14 cellular contexts compared by ENCODE assay signal in genomic region chr2:112880696-112881095, GRCh38. TPM values are rescaled to one million over a fixed set of nuclear protein-coding genes. Genes with fewer than 3 reads are reported as not detected.
DNase-seq lines count a peak whose midpoint lies in the region; ATAC-seq and TF ChIP-seq lines count a peak whose summit lies in the region.
"Had no signal": no experiment of that assay in that cellular context is flagged by ENCODE, and none has a peak within 500 bp of the region (broad histone marks: within the 10 kb centered on the region; RNA-seq: fewer than 3 reads in every experiment).

No MANE protein-coding gene starts in this region.

- no peaks in the 10 kb centered on the region for H3K27me3 Mint-ChIP-seq in activated T-cell treated with anti-CD3 and anti-CD28 coated beads, Interleukin-2, amount 50 U/mL, for 24 hours

- CTCF ChIA-PET in PC-3 (lab: Charles Lee) = no interaction called here

- no peaks in the 10 kb centered on the region for H3K9me2 ChIP-seq in PC-3 (replicated peaks; ENCODE audit: low read length)

- no peaks in the 10 kb centered on the region for H4K20me1 ChIP-seq in PC-3 (ENCODE audit: low read length)

- no peaks in the 10 kb centered on the region for H3K27me3 ChIP-seq in PC-3 (ENCODE audit: low read length)
- H3K27me3 ChIP-seq in dorsolateral prefrontal cortex = no peaks in the 10 kb centered on the region
- H3K27me3 ChIP-seq in ovary = no peaks in the 10 kb centered on the region

- H3K36me3 Mint-ChIP-seq in activated T-cell treated with anti-CD3 and anti-CD28 coated beads, Interleukin-2, amount 50 U/mL, for 24 hours (ENCODE audit: low read depth) = no peaks in the 10 kb centered on the region

- POLR2A ChIA-PET in PC-3 (lab: Charles Lee; ENCODE audit: unreplicated experiment) = no interaction called here

- TF ChIP-seq CTCF in PC-3 (conservative IDR thresholded peaks at IDR 0.05; ENCODE audit: low read depth, low read length) = no peak
- TF ChIP-seq CTCF in dorsolateral prefrontal cortex (IDR thresholded peaks at IDR 0.05 in 54 of 56, conservative IDR thresholded peaks at IDR 0.05 in 2 of 56; ENCODE audit: low read depth in 1 of 56, partially characterized antibody in 56 of 56) = no peak
- TF ChIP-seq CTCF in ovary (IDR thresholded peaks at IDR 0.05) = no peak

- H3K27ac ChIP-seq in PC-3 (ENCODE audit: low read length) (peak overlapping the region; percentile 99), dorsolateral prefrontal cortex (peak overlapping the region in 58 of 59 donors; percentile 21 to 93 (median 81)), substantia nigra (ENCODE audit: low read depth, low read length, poor library complexity, severe bottlenecking) (peak overlapping the region; percentile 73), ovary (no peak overlapping the region)
- H3K27ac ChIP-seq: VCaP had no signal

- H3K36me3 ChIP-seq in PC-3 (ENCODE audit: low read depth, low read length) = no peaks in the 10 kb centered on the region
- no peaks in the 10 kb centered on the region for H3K36me3 ChIP-seq in ovary

- no peak for DNase-seq in activated T-cell treated with anti-CD3 and anti-CD28 coated beads, Interleukin-2, amount 50 U/mL, for 24 hours
- no peak for DNase-seq in activated T-cell treated with anti-CD3 and anti-CD28 coated beads, Interleukin-2, amount 50 U/mL, for 48 hours
- no peak for DNase-seq in PC-3
- no peak for DNase-seq in dorsolateral prefrontal cortex
- no peak for DNase-seq in substantia nigra (lab: John Stamatoyannopoulos, UW)
- DNase-seq in RPMI8226 = no peak
- DNase-seq in ovary = no peak
- DNase-seq: NCI-H187 treated with DMSO at 0.1 percent for 48 hours had no signal

- no peaks in the 10 kb centered on the region for H3K9me3 ChIP-seq in PC-3 (ENCODE audit: low read length)
- H3K9me3 ChIP-seq in ovary = no peaks in the 10 kb centered on the region

- intact Hi-C loops in PC-3 (cut with micrococcal nuclease) (loop anchor here (1.0 to 2.0 kb wide), 4 partner anchors 11 to 132 kb away; partner anchors contain the start of gene IL1B), dorsolateral prefrontal cortex (cut with DNase I) (loop anchor here in 1 of 2 donors (5.0 kb wide), 1 partner anchor 118 kb away; the partner anchor contains the start of gene CKAP2L), ovary (cut with DNase I) (no loop called here)

- TF ChIP-seq POLR2A in ovary (IDR thresholded peaks at IDR 0.05) = no peak

- no peaks in the 10 kb centered on the region for H3F3A ChIP-seq in PC-3 (ENCODE audit: low read length, unreplicated experiment)

- peak overlapping the region; percentile 54 for H3K4me2 ChIP-seq in PC-3 (ENCODE audit: low read length)

- BruUV-seq in PC-3 (replicated peaks; lab: Mats Ljungman, UMichigan) = no TSS peak

- H3K9ac ChIP-seq in PC-3 (ENCODE audit: low read length) = peak overlapping the region; percentile 85

- H3K79me2 ChIP-seq in PC-3 (ENCODE audit: low read length) = no peaks in the 10 kb centered on the region

- H3K4me3 ChIP-seq in PC-3 (ENCODE audit: low read length) = no peak overlapping the region
- H3K4me3 ChIP-seq in dorsolateral prefrontal cortex = no peak overlapping the region
- H3K4me3 ChIP-seq in ovary = no peak overlapping the region

- peak overlapping the region; percentile 51 for H3K27ac Mint-ChIP-seq in activated T-cell treated with anti-CD3 and anti-CD28 coated beads, Interleukin-2, amount 50 U/mL, for 24 hours

- H3K4me1 Mint-ChIP-seq in activated T-cell treated with anti-CD3 and anti-CD28 coated beads, Interleukin-2, amount 50 U/mL, for 24 hours (ENCODE audit: low read depth) = peaks cover 31% of the 10 kb centered on the region

- no peak overlapping the region for H3K4me3 Mint-ChIP-seq in activated T-cell treated with anti-CD3 and anti-CD28 coated beads, Interleukin-2, amount 50 U/mL, for 24 hours

- H3K9me3 Mint-ChIP-seq in activated T-cell treated with anti-CD3 and anti-CD28 coated beads, Interleukin-2, amount 50 U/mL, for 24 hours = no peaks in the 10 kb centered on the region

- no peak for TF ChIP-seq EP300 in ovary (IDR thresholded peaks at IDR 0.05)

- ATAC-seq in PC-3 (no peak), HG02970 (IDR thresholded peaks at IDR 0.05; ENCODE audit: low FRiP score, unreplicated experiment) (no peak)
- ATAC-seq: Panc1 had no signal

- 55 to 63% (median 58%) methylated on average over 7 of the region's 7 CpGs for WGBS in ovary, 3 donors

- no peak overlapping the region for H2AFZ ChIP-seq in PC-3 (ENCODE audit: low read length)

- H3K4me1 ChIP-seq in PC-3 (ENCODE audit: insufficient read depth, low read length) = peaks cover 52% of the 10 kb centered on the region
- no peaks in the 10 kb centered on the region for H3K4me1 ChIP-seq in ovary (ENCODE audit: insufficient read depth)

RNA-seq across cellular contexts. Expression of gene IL37, which starts 30.3 kb away (rescaled TPM):
- 1.6 and 2.6 TPM in 2 replicates for total RNA-seq in PC-3 (2014; rRNA removed)
- total RNA-seq in dorsolateral prefrontal cortex = not detected
- not detected for total RNA-seq in ovary
- not detected for polyA plus RNA-seq in ovary
- total RNA-seq: dermis microvascular lymphatic vessel endothelial cell, pulmonary artery endothelial cell, urinary bladder had no signal
- polyA plus RNA-seq: urinary bladder had no signal

RNA-seq across cellular contexts. Expression of gene IL1B, which starts 44.1 kb away (rescaled TPM):
- total RNA-seq in PC-3 (2014; rRNA removed) (48.4 and 67.5 TPM in 2 replicates), dorsolateral prefrontal cortex (10 to 100 TPM in 12 of 120 experiments, 1 to 10 TPM in 78, under 1 TPM in 22, not detected in 8; 0.35 to 43.9 (median 2.7) TPM), ovary (1 to 10 TPM in 6 of 7 donors, not detected in 1; 1.5 to 5.2 (median 2.3) TPM)
- polyA plus RNA-seq in ovary = 1 to 10 TPM in 1 of 2 donors, under 1 TPM in 1; 0.39 to 2.7 TPM
- total RNA-seq: dermis microvascular lymphatic vessel endothelial cell, pulmonary artery endothelial cell had no signal

Comparison
In these comparisons a context has a peak if more than half of its experiments do, and no peak if none do; other contexts are left out.
1. H3K27ac ChIP-seq: peak in PC-3 (single experiment), dorsolateral prefrontal cortex (58 of 59) and substantia nigra (single experiment); none in ovary (0 of 2).